ENCODE assay signal across 17 cellular contexts in the genomic region with DNA sequence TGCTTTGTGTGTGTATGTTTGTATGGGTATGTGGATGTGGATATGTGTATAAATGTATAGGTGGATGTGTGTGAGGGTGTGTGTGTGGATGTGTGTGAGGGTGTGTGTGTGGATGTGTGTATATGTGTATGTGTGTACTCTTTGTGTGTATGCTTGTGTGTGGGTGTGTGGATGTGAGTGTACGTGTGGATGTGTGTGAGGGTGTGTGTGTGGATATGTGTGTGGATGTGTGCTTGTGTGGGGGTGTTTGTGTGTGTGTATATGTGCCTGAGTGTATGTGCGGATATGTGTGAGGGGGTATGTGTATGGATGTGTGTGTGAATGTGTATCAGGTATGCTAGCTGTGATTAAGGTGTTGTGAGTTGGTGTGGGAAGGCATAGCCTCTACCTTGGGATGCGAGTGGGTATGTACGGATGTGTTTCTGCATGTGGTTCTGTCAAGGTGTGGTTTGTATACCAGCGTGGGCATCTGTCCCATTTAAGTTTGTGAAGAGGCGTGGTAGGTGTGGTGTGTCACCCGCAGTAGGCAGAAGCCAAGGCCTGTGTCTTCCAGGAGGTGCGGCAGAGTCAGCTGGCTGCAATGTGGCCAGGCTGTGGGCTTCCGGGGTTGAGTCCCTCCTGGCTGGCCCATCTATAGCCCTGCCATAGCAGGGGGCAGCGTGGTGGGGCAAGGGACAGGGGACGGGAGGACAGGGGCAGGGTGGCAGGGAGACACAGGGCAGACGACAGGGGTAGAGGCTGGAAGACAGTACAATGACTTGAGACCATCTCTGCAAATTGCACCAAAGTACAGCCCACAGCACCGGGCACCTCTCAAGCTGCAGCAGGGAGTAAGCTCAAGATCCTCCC.
"Had no signal": no experiment of that assay in that cellular context is flagged by ENCODE, and none has a peak within 500 bp of the region (broad histone marks: within the 10 kb centered on the region; RNA-seq: fewer than 3 reads in every experiment).

No MANE protein-coding gene starts in this region.

- DNase-seq: activated CD4-positive, alpha-beta memory T cell treated with anti-CD3 and anti-CD28 coated beads, Interleukin-2, amount 10 ng/mL, durations not matched to agents 7 days and 5 days; activated CD4-positive, alpha-beta T cell treated with anti-CD3 and anti-CD28 coated beads for 4 hours; activated effector memory CD4-positive, alpha-beta T cell treated with Interleukin-2 at 50 U/mL for 16 hours; activated T-cell treated with anti-CD3 and anti-CD28 coated beads, Interleukin-2, amount 50 U/mL, for 24 hours; kidney glomerular epithelial cell; mesendoderm; stimulated activated CD4-positive, alpha-beta T cell treated with anti-CD3 and anti-CD28 coated beads, Interleukin-2, amount 100 ng/mL, for 48 hours; stimulated activated naive B cell treated with anti-CD40 and anti-IgM and Interleukin-4, amounts not matched to agents 10 μg/mL and 1 μg/mL and 100 μg/mL, for 72 hours; T-helper 17 cell had no signal

- H3K36me3 Mint-ChIP-seq: type B pancreatic cell had no signal

- FAIRE-seq: colon had no signal

- H3K4me3 Mint-ChIP-seq: activated CD4-positive, alpha-beta memory T cell treated with anti-CD3 and anti-CD28 coated beads, Interleukin-2, amount 10 ng/mL, durations not matched to agents 7 days and 5 days; activated naive CD4-positive, alpha-beta T cell treated with anti-CD3 and anti-CD28 coated beads, Interleukin-2, amount 50 U/mL, for 24 hours; activated T-cell treated with anti-CD3 and anti-CD28 coated beads, Interleukin-2, amount 50 U/mL, for 24 hours; neural crest cell; stimulated activated naive B cell treated with anti-CD40 and anti-IgM and Interleukin-4, amounts not matched to agents 10 μg/mL and 1 μg/mL and 100 μg/mL, for 72 hours; T-helper 17 cell; type B pancreatic cell had no signal

- H3K27me3 Mint-ChIP-seq: activated T-cell treated with anti-CD3 and anti-CD28 coated beads, Interleukin-2, amount 50 U/mL, for 24 hours had no signal

- H3K27me3 ChIP-seq: adrenal gland, cardiac muscle cell, esophagus muscularis mucosa, ovary had no signal

- H3K36me3 ChIP-seq: adrenal gland, cardiac muscle cell, esophagus muscularis mucosa, ovary had no signal

- H3K27ac Mint-ChIP-seq: activated CD4-positive, alpha-beta memory T cell treated with anti-CD3 and anti-CD28 coated beads, Interleukin-2, amount 10 ng/mL, durations not matched to agents 7 days and 5 days; activated naive CD4-positive, alpha-beta T cell treated with anti-CD3 and anti-CD28 coated beads, Interleukin-2, amount 50 U/mL, for 24 hours; activated T-cell treated with anti-CD3 and anti-CD28 coated beads, Interleukin-2, amount 50 U/mL, for 24 hours; stimulated activated naive B cell treated with anti-CD40 and anti-IgM and Interleukin-4, amounts not matched to agents 10 μg/mL and 1 μg/mL and 100 μg/mL, for 72 hours; T-helper 17 cell; type B pancreatic cell had no signal

- H3K4me1 Mint-ChIP-seq: activated CD4-positive, alpha-beta memory T cell treated with anti-CD3 and anti-CD28 coated beads, Interleukin-2, amount 10 ng/mL, durations not matched to agents 7 days and 5 days; activated naive CD4-positive, alpha-beta T cell treated with anti-CD3 and anti-CD28 coated beads, Interleukin-2, amount 50 U/mL, for 24 hours; neural crest cell had no signal

- H3K4me3 ChIP-seq: adrenal gland, cardiac muscle cell, esophagus muscularis mucosa, ovary had no signal

- H3K4me1 ChIP-seq: adrenal gland had no signal

- ATAC-seq: stimulated activated naive B cell treated with anti-CD40 and anti-IgM and Interleukin-4, amounts not matched to agents 10 μg/mL and 1 μg/mL and 100 μg/mL, for 72 hours; T-helper 17 cell had no signal

- H3K9me3 ChIP-seq: ovary had no signal

- H3K27ac ChIP-seq: adrenal gland, cardiac muscle cell, esophagus muscularis mucosa, ovary had no signal
